ENCODE assay signal across 8 cellular contexts in genomic region chr7:112391841-112392286, GRCh38. TPM values are rescaled to one million over a fixed set of nuclear protein-coding genes. Genes with fewer than 3 reads are reported as not detected.
A peak's percentile ranks its signal among the peaks of the same experiment; 100 is the strongest.
DNase-seq lines count a peak whose midpoint lies in the region; ATAC-seq and TF ChIP-seq lines count a peak whose summit lies in the region.
"Not testable (repeated sequence)": the region's sequence is repeated elsewhere in the genome, so short reads cannot be mapped to it uniquely, and the experiment has no call there.

No MANE protein-coding gene starts in this region.

- H3K9ac ChIP-seq in muscle layer of colon (ENCODE audit: low read length): not testable (repeated sequence)

- not testable (repeated sequence) for H3K36me3 ChIP-seq in esophagus squamous epithelium; muscle layer of colon (ENCODE audit: insufficient read depth, low read length)

- H3K4me1 Mint-ChIP-seq in activated T-helper 1 cell treated with anti-CD3 and anti-CD28 coated beads, Interleukin-12 subunit alpha, Interleukin-12 subunit beta, Interleukin-2, Interleukin-4 antibody, amounts not matched to agents 30 ng/mL and 10 ng/mL and 1 ng/mL, durations not matched to agents 14 hours and 24 hours and 36 hours (ENCODE audit: low read depth): peaks cover 13% of the 10 kb centered on the region

- H3K27me3 Mint-ChIP-seq in activated T-helper 1 cell treated with anti-CD3 and anti-CD28 coated beads, Interleukin-12 subunit alpha, Interleukin-12 subunit beta, Interleukin-2, Interleukin-4 antibody, amounts not matched to agents 30 ng/mL and 10 ng/mL and 1 ng/mL, durations not matched to agents 14 hours and 24 hours and 36 hours (ENCODE audit: insufficient read depth): peaks cover 25% of the 10 kb centered on the region

- not testable (repeated sequence) for H3K36me3 Mint-ChIP-seq in activated T-helper 1 cell treated with anti-CD3 and anti-CD28 coated beads, Interleukin-12 subunit alpha, Interleukin-12 subunit beta, Interleukin-2, Interleukin-4 antibody, amounts not matched to agents 30 ng/mL and 10 ng/mL and 1 ng/mL, durations not matched to agents 14 hours and 24 hours and 36 hours (ENCODE audit: low read depth)

- not testable (repeated sequence) for TF ChIP-seq POLR2A in esophagus squamous epithelium (IDR thresholded peaks at IDR 0.05)

- DNase-seq in COR-L47 (lab: John Stamatoyannopoulos, UW) (peak; percentile 82), M059J (ENCODE audit: low read depth) (peak; percentile 58), RWPE1 (ENCODE audit: low spot score) (peak; percentile 44)
- DNase-seq in activated T-helper 1 cell treated with anti-CD3 and anti-CD28 coated beads, Interleukin-12 subunit alpha, Interleukin-12 subunit beta, Interleukin-2, Interleukin-4 antibody, amounts not matched to agents 30 ng/mL and 10 ng/mL and 1 ng/mL, durations not matched to agents 14 hours and 24 hours and 36 hours (ENCODE audit: low spot score): peak; percentile 43
- not testable (repeated sequence) for DNase-seq in esophagus squamous epithelium (lab: John Stamatoyannopoulos, UW)
- peak; percentile 20 to 28 for DNase-seq in stimulated activated CD8-positive, alpha-beta memory T cell treated with anti-CD3 and anti-CD28 coated beads, Interleukin-2, amount 100 ng/mL, for 1 hour (ENCODE audit: low read depth in 2 of 2)

- peak overlapping the region; percentile 87 for H3K4me3 Mint-ChIP-seq in activated T-helper 1 cell treated with anti-CD3 and anti-CD28 coated beads, Interleukin-12 subunit alpha, Interleukin-12 subunit beta, Interleukin-2, Interleukin-4 antibody, amounts not matched to agents 30 ng/mL and 10 ng/mL and 1 ng/mL, durations not matched to agents 14 hours and 24 hours and 36 hours

- CTCF ChIA-PET in RWPE1 (lab: Yijun Ruan, JAX): interaction anchor here (0.7 kb wide), 1 partner anchor 602 kb away, joined by 3 read pairs; no protein-coding TSS in a partner anchor

- not testable (repeated sequence) for H3K9me3 Mint-ChIP-seq in activated T-helper 1 cell treated with anti-CD3 and anti-CD28 coated beads, Interleukin-12 subunit alpha, Interleukin-12 subunit beta, Interleukin-2, Interleukin-4 antibody, amounts not matched to agents 30 ng/mL and 10 ng/mL and 1 ng/mL, durations not matched to agents 14 hours and 24 hours and 36 hours

- peak overlapping the region; percentile 85 for H3K27ac Mint-ChIP-seq in activated T-helper 1 cell treated with anti-CD3 and anti-CD28 coated beads, Interleukin-12 subunit alpha, Interleukin-12 subunit beta, Interleukin-2, Interleukin-4 antibody, amounts not matched to agents 30 ng/mL and 10 ng/mL and 1 ng/mL, durations not matched to agents 14 hours and 24 hours and 36 hours

- not testable (repeated sequence) for H3K9me3 ChIP-seq in esophagus squamous epithelium; muscle layer of colon (ENCODE audit: low read length)

- ATAC-seq in GM21619 (IDR thresholded peaks at IDR 0.05; ENCODE audit: unreplicated experiment): peak; percentile 81

- H3K27me3 ChIP-seq in esophagus squamous epithelium: peaks cover 0 to 14% (median 0%) of the 10 kb centered on the region in 4 donors
- not testable (repeated sequence) for H3K27me3 ChIP-seq in muscle layer of colon (ENCODE audit: control insufficient read depth in 1 of 2, insufficient read depth in 2 of 2, low read length in 2 of 2)

- 0% methylated on average over 12 to 14 of the region's 37 CpGs for WGBS in esophagus squamous epithelium, 2 donors

- intact Hi-C loops in activated T-helper 1 cell treated with anti-CD3 and anti-CD28 coated beads, Interleukin-12 subunit alpha, Interleukin-12 subunit beta, Interleukin-2, Interleukin-4 antibody, amounts not matched to agents 30 ng/mL and 10 ng/mL and 1 ng/mL, durations not matched to agents 14 hours and 24 hours and 36 hours (cut with micrococcal nuclease): loop anchor here (1.0 to 5.0 kb wide), 3 partner anchors 57 to 725 kb away; partner anchors contain the start of genes DOCK4, SMIM30 and ZNF277
- intact Hi-C loops in esophagus squamous epithelium (cut with DNase I): loop anchor here (10.0 kb wide), 1 partner anchor 537 kb away; no protein-coding TSS in a partner anchor

- H3K27ac ChIP-seq in RWPE1 (peak overlapping the region; percentile 77), esophagus squamous epithelium (peak overlapping the region; percentile 51 to 83 (median 80))
- not testable (repeated sequence) for H3K27ac ChIP-seq in muscle layer of colon (ENCODE audit: low read depth, low read length)

- H3K4me1 ChIP-seq in esophagus squamous epithelium; muscle layer of colon (ENCODE audit: insufficient read depth, low read length): not testable (repeated sequence)

- not testable (repeated sequence) for TF ChIP-seq CTCF in RWPE1 (conservative IDR thresholded peaks at IDR 0.05; ENCODE audit: low read depth); esophagus squamous epithelium (IDR thresholded peaks at IDR 0.05)

- POLR2A ChIA-PET in RWPE1 (lab: Yijun Ruan, JAX; ENCODE audit: low non-redundant PET): not testable (repeated sequence)

- H3K4me3 ChIP-seq in esophagus squamous epithelium (peak overlapping the region; percentile 27 to 69 (median 56)), muscle layer of colon (ENCODE audit: low read depth in 1 of 2, low read length in 2 of 2) (peak overlapping the region; percentile 26 to 52)

RNA-seq across cellular contexts. Expression of gene IFRD1, which starts 58.4 kb away (rescaled TPM):
- total RNA-seq in M059J (2014; rRNA removed; shearing (Covaris generic)): 60.2 and 78.6 TPM in 2 replicates
- total RNA-seq in activated T-helper 1 cell treated with anti-CD3 and anti-CD28 coated beads, Interleukin-12 subunit alpha, Interleukin-12 subunit beta, Interleukin-2, Interleukin-4 antibody, amounts not matched to agents 30 ng/mL and 10 ng/mL and 1 ng/mL, durations not matched to agents 14 hours and 24 hours and 36 hours: 88.3 and 97.1 TPM in 2 replicates
- 10 to 100 TPM; 19.4 to 52.1 (median 31.1) TPM for total RNA-seq in esophagus squamous epithelium
